ENCODE assay signal across 13 cellular contexts in genomic region chr3:22729981-22730380, GRCh38.
DNase-seq lines count a peak whose midpoint lies in the region; ATAC-seq and TF ChIP-seq lines count a peak whose summit lies in the region.
"Had no signal": no experiment of that assay in that cellular context is flagged by ENCODE, and none has a peak within 500 bp of the region (broad histone marks: within the 10 kb centered on the region; RNA-seq: fewer than 3 reads in every experiment).

No MANE protein-coding gene starts in this region.

- H3K27me3 ChIP-seq in hepatocyte, result no peaks in the 10 kb centered on the region
- H3K27me3 ChIP-seq in upper lobe of right lung, result no peaks in the 10 kb centered on the region
- H3K27me3 ChIP-seq: heart right ventricle had no signal

- peak; percentile 4 for DNase-seq in Calu3
- no peak for DNase-seq in HFFc6
- peak; percentile 39 for DNase-seq in SK-MEL-5 (ENCODE audit: low read depth, low spot score)
- DNase-seq in hepatocyte (ENCODE audit: low spot score), result peak; percentile 8
- no peak for DNase-seq in putamen (ENCODE audit: low spot score)
- DNase-seq in upper lobe of right lung, result no peak
- DNase-seq in cerebellum (ENCODE audit: low spot score), result no peak
- DNase-seq: activated CD4-positive, CD25-positive, alpha-beta regulatory T cell treated with anti-CD3 and anti-CD28 coated beads, Interleukin-2, amount 50 U/mL, for 72 hours; activated effector memory CD4-positive, alpha-beta T cell treated with anti-CD3 and anti-CD28 coated beads, Interleukin-2, amount 50 U/mL, for 16 hours; CD8-positive, alpha-beta T cell; heart right ventricle; NCI-H1092 treated with DMSO at 0.1 percent for 48 hours had no signal

- no peaks in the 10 kb centered on the region for H3K79me2 ChIP-seq in hepatocyte

- H3K4me1 Mint-ChIP-seq in Calu3 (ENCODE audit: low read depth, unreplicated experiment), result peaks cover 17% of the 10 kb centered on the region
- no peaks in the 10 kb centered on the region for H3K4me1 Mint-ChIP-seq in HFFc6 (ENCODE audit: low read depth)

- H3K4me1 ChIP-seq in hepatocyte (ENCODE audit: insufficient read depth) (no peaks in the 10 kb centered on the region), upper lobe of right lung (no peaks in the 10 kb centered on the region)
- H3K4me1 ChIP-seq: heart right ventricle had no signal

- H3K9me3 ChIP-seq in hepatocyte (ENCODE audit: low read depth), result no peaks in the 10 kb centered on the region
- H3K9me3 ChIP-seq in upper lobe of right lung, result no peaks in the 10 kb centered on the region
- H3K9me3 ChIP-seq: heart right ventricle had no signal

- H3K27me3 Mint-ChIP-seq in Calu3 (ENCODE audit: unreplicated experiment) (no peaks in the 10 kb centered on the region), HFFc6 (ENCODE audit: insufficient read depth) (no peaks in the 10 kb centered on the region)

- no peak overlapping the region for H3K27ac ChIP-seq in hepatocyte
- no peak overlapping the region for H3K27ac ChIP-seq in upper lobe of right lung
- H3K27ac ChIP-seq: heart right ventricle had no signal

- in situ Hi-C loops in SK-MEL-5 (cut with HindIII; ENCODE audit: low pct_unique_long_range_greater_than_20kb, low sequenced_read_pairs), result no loop called here

- H3K36me3 ChIP-seq in hepatocyte (replicated peaks; ENCODE audit: insufficient read depth, low read depth), result no peaks in the 10 kb centered on the region
- no peaks in the 10 kb centered on the region for H3K36me3 ChIP-seq in upper lobe of right lung
- H3K36me3 ChIP-seq: heart right ventricle had no signal

- no peak overlapping the region for H3K27ac Mint-ChIP-seq in Calu3 (ENCODE audit: unreplicated experiment)
- H3K27ac Mint-ChIP-seq in HFFc6, result no peak overlapping the region
- H3K27ac Mint-ChIP-seq: CD8-positive, alpha-beta T cell had no signal

- CTCF ChIA-PET in Calu3 (lab: Charles Lee), result interaction anchor here (1.0 kb wide), 1 partner anchor 230 kb away, joined by 3 read pairs; no protein-coding TSS in a partner anchor

- H3K4me3 ChIP-seq in hepatocyte (no peak overlapping the region), upper lobe of right lung (no peak overlapping the region)
- H3K4me3 ChIP-seq: heart right ventricle had no signal

- peaks cover 6% of the 10 kb centered on the region for H3K36me3 Mint-ChIP-seq in Calu3 (ENCODE audit: insufficient read depth, unreplicated experiment)
- no peaks in the 10 kb centered on the region for H3K36me3 Mint-ChIP-seq in HFFc6 (ENCODE audit: low read depth)
- H3K36me3 Mint-ChIP-seq: CD8-positive, alpha-beta T cell had no signal

- H3K4me3 Mint-ChIP-seq in Calu3 (ENCODE audit: low read depth, unreplicated experiment) (no peak overlapping the region), HFFc6 (no peak overlapping the region)
- H3K4me3 Mint-ChIP-seq: CD8-positive, alpha-beta T cell had no signal

- H3K9me3 Mint-ChIP-seq in Calu3 (ENCODE audit: low read depth, unreplicated experiment), result no peaks in the 10 kb centered on the region
- H3K9me3 Mint-ChIP-seq in HFFc6, result peaks cover 42% of the 10 kb centered on the region
- H3K9me3 Mint-ChIP-seq: CD8-positive, alpha-beta T cell had no signal

- ATAC-seq in upper lobe of right lung (no peak), GM18511 (IDR thresholded peaks at IDR 0.05; ENCODE audit: unreplicated experiment) (no peak)
- ATAC-seq: CD8-positive, alpha-beta T cell; heart right ventricle had no signal

- BruUV-seq in Calu3 (replicated peaks; lab: Mats Ljungman, UMichigan), result no TSS peak

- no peak overlapping the region for H3K4me2 ChIP-seq in hepatocyte

- H3K9me2 ChIP-seq in hepatocyte (replicated peaks; ENCODE audit: insufficient read depth), result no peaks in the 10 kb centered on the region

- intact Hi-C loops in Calu3 (cut with micrococcal nuclease; ENCODE audit: unreplicated experiment), result loop anchor here (1.0 kb wide), 2 partner anchors 157 to 230 kb away; no protein-coding TSS in a partner anchor
- intact Hi-C loops in upper lobe of right lung (cut with DNase I), result no loop called here

- H2AFZ ChIP-seq in hepatocyte, result no peak overlapping the region

- TF ChIP-seq CTCF in Calu3 (IDR thresholded peaks at IDR 0.05; ENCODE audit: unreplicated experiment) (no peak), HFFc6 (IDR thresholded peaks at IDR 0.05) (0 out of 2 replicates have a peak, but pooled peaks have one; percentile 13), hepatocyte (IDR thresholded peaks at IDR 0.05; ENCODE audit: poor library complexity) (peak; percentile 44), upper lobe of right lung (IDR thresholded peaks at IDR 0.05) (no peak)

- 47% methylated on average over 1 of the region's 1 CpG for WGBS in hepatocyte (ENCODE audit: low lambda C conversion rate, missing lambda C conversion rate)

- H4K20me1 ChIP-seq in hepatocyte (ENCODE audit: insufficient read depth, poor library complexity, severe bottlenecking), result no peaks in the 10 kb centered on the region

Comparison
In these comparisons a context has a peak if more than half of its experiments do, and no peak if none do; other contexts are left out.
1. DNase-seq: peak in Calu3 (single experiment), SK-MEL-5 (single experiment) and hepatocyte (single experiment); none in HFFc6 (single experiment), putamen (single experiment), upper lobe of right lung (single experiment) and cerebellum (single experiment).
2. CTCF ChIP-seq: peak in HFFc6 (single experiment) and hepatocyte (single experiment); none in Calu3 (single experiment) and upper lobe of right lung (single experiment).